Comparison of ENCODE assay signal across 9 cellular contexts in genomic region chr9:16039103-16039987, GRCh38.
DNase-seq lines count a peak whose midpoint lies in the region; ATAC-seq and TF ChIP-seq lines count a peak whose summit lies in the region.
"Had no signal": no experiment of that assay in that cellular context is flagged by ENCODE, and none has a peak within 500 bp of the region (broad histone marks: within the 10 kb centered on the region; RNA-seq: fewer than 3 reads in every experiment).

No MANE protein-coding gene starts in this region.

- H3K4me2 ChIP-seq in OCI-LY7 (ENCODE audit: low read length), result no peak overlapping the region

- CTCF ChIA-PET in OCI-LY7 (lab: Charles Lee; ENCODE audit: unreplicated experiment), result no interaction called here

- H3K27me3 ChIP-seq in heart left ventricle, result no peaks in the 10 kb centered on the region
- no peaks in the 10 kb centered on the region for H3K27me3 ChIP-seq in vagina
- H3K27me3 ChIP-seq in spleen (replicated peaks in 1 of 7), result no peaks in the 10 kb centered on the region

- no peaks in the 10 kb centered on the region for H3K9me3 ChIP-seq in OCI-LY7 (ENCODE audit: low read length)
- no peaks in the 10 kb centered on the region for H3K9me3 ChIP-seq in heart left ventricle
- no peaks in the 10 kb centered on the region for H3K9me3 ChIP-seq in vagina
- H3K9me3 ChIP-seq in spleen, result no peaks in the 10 kb centered on the region

- H3K9me2 ChIP-seq in OCI-LY7 (ENCODE audit: insufficient read depth, low read length), result no peaks in the 10 kb centered on the region

- H3K4me1 ChIP-seq in OCI-LY7 (ENCODE audit: insufficient read depth, low read length, poor library complexity, severe bottlenecking) (no peaks in the 10 kb centered on the region), heart left ventricle (peaks cover 0 to 10% (median 2%) of the 10 kb centered on the region in 12 donors), vagina (peaks cover 15% of the 10 kb centered on the region), spleen (no peaks in the 10 kb centered on the region)

- intact Hi-C loops in Right ventricle myocardium inferior (cut with DNase I), result no loop called here
- intact Hi-C loops in cardiac septum (cut with DNase I), result no loop called here
- intact Hi-C loops in OCI-LY7 (cut with micrococcal nuclease; ENCODE audit: unreplicated experiment), result no loop called here
- intact Hi-C loops in heart left ventricle (cut with DNase I), result no loop called here
- intact Hi-C loops in vagina (cut with DNase I), result no loop called here
- intact Hi-C loops in spleen (cut with DNase I; ENCODE audit: low total_unique reads), result no loop called here

- H3K27ac ChIP-seq in OCI-LY7 (ENCODE audit: low read depth, low read length, poor library complexity, severe bottlenecking), result no peak overlapping the region
- peak overlapping the region in 2 of 12 donors; percentile 17 to 40 for H3K27ac ChIP-seq in heart left ventricle
- H3K27ac ChIP-seq in vagina, result peak overlapping the region; percentile 23
- H3K27ac ChIP-seq in spleen, result no peak overlapping the region

- TF ChIP-seq CTCF in OCI-LY7 (conservative IDR thresholded peaks at IDR 0.05; ENCODE audit: low read length) (peak; percentile 63), heart left ventricle (IDR thresholded peaks at IDR 0.05) (peak in 7 of 12 donors; percentile 11 to 53 (median 41)), vagina (IDR thresholded peaks at IDR 0.05) (peak in 1 of 3 experiments; percentile 18), omental fat pad (IDR thresholded peaks at IDR 0.05) (no peak), spleen (IDR thresholded peaks at IDR 0.05 in 8 of 11, conservative IDR thresholded peaks at IDR 0.05 in 3 of 11) (peak in 3 of 11 experiments; percentile 13 to 19 (median 13))

- H3K79me2 ChIP-seq in OCI-LY7 (ENCODE audit: insufficient read depth, low read depth, low read length), result no peaks in the 10 kb centered on the region

- no peak overlapping the region for H2AFZ ChIP-seq in OCI-LY7 (ENCODE audit: low read length)

- POLR2A ChIA-PET in OCI-LY7 (lab: Charles Lee), result interaction anchor here (0.6 kb wide), 1 partner anchor 1669 kb away, joined by 3 read pairs; no protein-coding TSS in a partner anchor

- DNase-seq in Right ventricle myocardium inferior (ENCODE audit: missing footprints) (no peak), cardiac septum (ENCODE audit: low spot score) (no peak), OCI-LY7 (ENCODE audit: low spot score) (peak; percentile 17), heart left ventricle (peak in 2 of 5 donors; percentile 40 to 41), vagina (ENCODE audit: extremely low spot score in 2 of 2) (no peak), omental fat pad (ENCODE audit: low spot score) (no peak), NCI-H226 (no peak), spleen (no peak)
- DNase-seq: CD4-positive, alpha-beta T cell had no signal

- H3K36me3 ChIP-seq in OCI-LY7 (ENCODE audit: insufficient read depth, low read length) (no peaks in the 10 kb centered on the region), heart left ventricle (no peaks in the 10 kb centered on the region), vagina (no peaks in the 10 kb centered on the region), spleen (no peaks in the 10 kb centered on the region)

- TF ChIP-seq POLR2A in heart left ventricle (IDR thresholded peaks at IDR 0.05) (no peak), vagina (IDR thresholded peaks at IDR 0.05) (no peak), spleen (IDR thresholded peaks at IDR 0.05) (no peak)

- BruUV-seq in OCI-LY7 (replicated peaks; lab: Mats Ljungman, UMichigan), result no TSS peak

- H4K20me1 ChIP-seq in OCI-LY7 (ENCODE audit: insufficient read depth, low read length), result no peaks in the 10 kb centered on the region

- H3K4me3 ChIP-seq in OCI-LY7 (ENCODE audit: low read depth, low read length, poor library complexity, severe bottlenecking) (no peak overlapping the region), heart left ventricle (no peak overlapping the region), vagina (no peak overlapping the region), spleen (no peak overlapping the region)

- 46 to 62% (median 50%) methylated on average over 12 of the region's 12 CpGs for WGBS in heart left ventricle, 4 donors
- 52 to 73% (median 63%) methylated on average over 12 of the region's 12 CpGs for WGBS in spleen, 5 donors

- peak; percentile 37 for ATAC-seq in Right ventricle myocardium inferior
- ATAC-seq in heart left ventricle, result peak in 2 of 4 donors; percentile 65 to 69
- no peak for ATAC-seq in omental fat pad (ENCODE audit: low FRiP score)

Comparison
In these comparisons a context has a peak if more than half of its experiments do, and no peak if none do; other contexts are left out.
1. CTCF ChIP-seq: peak in OCI-LY7 (single experiment) and heart left ventricle (7 of 12); none in omental fat pad (0 of 3).